In the genomic region with DNA sequence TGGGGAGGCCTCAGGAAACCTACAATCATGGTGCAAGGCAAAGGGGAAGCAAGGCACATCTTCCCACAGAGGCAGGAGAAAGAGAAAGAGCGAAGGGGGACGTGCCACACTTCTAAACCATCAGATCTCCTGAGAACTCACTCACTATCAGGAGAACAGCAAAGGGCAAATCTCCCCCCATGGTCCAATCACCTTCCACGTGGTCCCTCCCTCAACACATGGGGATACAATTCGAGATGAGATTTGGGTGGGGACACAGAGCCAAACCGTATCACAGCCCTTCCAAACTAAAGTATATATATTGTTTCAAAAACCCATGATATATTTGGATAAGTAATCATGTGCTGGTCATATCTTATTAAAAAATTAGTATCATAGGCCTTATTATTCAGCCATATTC, we compare ENCODE assay signal across 1 cellular context.
TF ChIP-seq lines count a peak whose summit lies in the region.

No MANE protein-coding gene starts in this region.

TF ChIP-seq in K562, 482 proteins besides CTCF, POLR2A, EP300 and RAD21 (continued from another document):
- TF ChIP-seq POLR2B (IDR thresholded peaks at IDR 0.05; ENCODE audit: low read depth, partially characterized antibody), result peak; percentile 35
TF ChIP-seq in K562: peak in this region for 3; not testable (repeated sequence) for 479.
